ENCODE assay signal across 1 cellular context in the genomic region with DNA sequence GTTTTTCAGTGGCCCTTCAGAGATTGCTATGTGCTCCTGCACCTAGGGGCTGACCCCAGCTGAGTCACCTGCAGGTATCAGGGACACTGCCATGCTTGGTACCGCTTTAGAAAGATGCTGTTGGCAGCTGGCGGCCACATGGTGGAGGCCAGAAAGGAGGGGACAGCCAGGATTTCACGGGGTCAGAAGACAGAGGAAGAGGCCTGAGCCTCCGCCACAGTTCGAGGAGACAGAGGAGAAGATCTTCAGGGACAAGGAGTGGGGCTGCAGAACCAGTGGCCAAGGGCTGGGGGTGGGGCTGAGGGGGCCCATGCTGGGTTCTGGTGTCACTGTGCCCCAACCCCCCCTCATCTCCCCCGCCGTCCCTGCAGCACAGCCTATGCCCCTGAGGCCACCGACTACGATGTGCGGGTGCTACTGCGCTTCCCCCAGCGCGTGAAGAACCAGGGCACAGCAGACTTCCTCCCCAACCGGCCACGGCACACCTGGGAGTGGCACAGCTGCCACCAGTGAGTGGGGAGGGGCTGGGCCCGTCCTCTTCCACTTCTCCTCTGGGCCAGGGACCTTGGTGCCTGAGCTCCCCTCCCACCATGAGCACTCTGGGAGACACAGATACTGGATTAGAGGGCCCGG.
TF ChIP-seq lines count a peak whose summit lies in the region.

No MANE protein-coding gene starts in this region.

TF ChIP-seq in WTC11, 78 proteins besides CTCF, POLR2A, EP300 and RAD21:
- TF ChIP-seq FOXJ3 (CRISPR knock-in tag; IDR thresholded peaks at IDR 0.05; ENCODE audit: borderline replicate concordance) (no peak), ZNF416 (CRISPR knock-in tag; IDR thresholded peaks at IDR 0.05) (no peak), NR3C1 (CRISPR knock-in tag; conservative IDR thresholded peaks at IDR 0.05; ENCODE audit: low read depth) (no peak), NR2C2 (CRISPR knock-in tag; IDR thresholded peaks at IDR 0.05) (no peak), SP1 (CRISPR knock-in tag; conservative IDR thresholded peaks at IDR 0.05) (no peak)
- TF ChIP-seq, protein P1, sequence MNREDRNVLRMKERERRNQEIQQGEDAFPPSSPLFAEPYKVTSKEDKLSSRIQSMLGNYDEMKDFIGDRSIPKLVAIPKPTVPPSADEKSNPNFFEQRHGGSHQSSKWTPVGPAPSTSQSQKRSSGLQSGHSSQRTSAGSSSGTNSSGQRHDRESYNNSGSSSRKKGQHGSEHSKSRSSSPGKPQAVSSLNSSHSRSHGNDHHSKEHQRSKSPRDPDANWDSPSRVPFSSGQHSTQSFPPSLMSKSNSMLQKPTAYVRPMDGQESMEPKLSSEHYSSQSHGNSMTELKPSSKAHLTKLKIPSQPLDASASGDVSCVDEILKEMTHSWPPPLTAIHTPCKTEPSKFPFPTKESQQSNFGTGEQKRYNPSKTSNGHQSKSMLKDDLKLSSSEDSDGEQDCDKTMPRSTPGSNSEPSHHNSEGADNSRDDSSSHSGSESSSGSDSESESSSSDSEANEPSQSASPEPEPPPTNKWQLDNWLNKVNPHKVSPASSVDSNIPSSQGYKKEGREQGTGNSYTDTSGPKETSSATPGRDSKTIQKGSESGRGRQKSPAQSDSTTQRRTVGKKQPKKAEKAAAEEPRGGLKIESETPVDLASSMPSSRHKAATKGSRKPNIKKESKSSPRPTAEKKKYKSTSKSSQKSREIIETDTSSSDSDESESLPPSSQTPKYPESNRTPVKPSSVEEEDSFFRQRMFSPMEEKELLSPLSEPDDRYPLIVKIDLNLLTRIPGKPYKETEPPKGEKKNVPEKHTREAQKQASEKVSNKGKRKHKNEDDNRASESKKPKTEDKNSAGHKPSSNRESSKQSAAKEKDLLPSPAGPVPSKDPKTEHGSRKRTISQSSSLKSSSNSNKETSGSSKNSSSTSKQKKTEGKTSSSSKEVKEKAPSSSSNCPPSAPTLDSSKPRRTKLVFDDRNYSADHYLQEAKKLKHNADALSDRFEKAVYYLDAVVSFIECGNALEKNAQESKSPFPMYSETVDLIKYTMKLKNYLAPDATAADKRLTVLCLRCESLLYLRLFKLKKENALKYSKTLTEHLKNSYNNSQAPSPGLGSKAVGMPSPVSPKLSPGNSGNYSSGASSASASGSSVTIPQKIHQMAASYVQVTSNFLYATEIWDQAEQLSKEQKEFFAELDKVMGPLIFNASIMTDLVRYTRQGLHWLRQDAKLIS (CRISPR knock-in tag; IDR thresholded peaks at IDR 0.05; ENCODE audit: borderline replicate concordance), result no peak
